22 cellular contexts compared by ENCODE assay signal in the genomic region with DNA sequence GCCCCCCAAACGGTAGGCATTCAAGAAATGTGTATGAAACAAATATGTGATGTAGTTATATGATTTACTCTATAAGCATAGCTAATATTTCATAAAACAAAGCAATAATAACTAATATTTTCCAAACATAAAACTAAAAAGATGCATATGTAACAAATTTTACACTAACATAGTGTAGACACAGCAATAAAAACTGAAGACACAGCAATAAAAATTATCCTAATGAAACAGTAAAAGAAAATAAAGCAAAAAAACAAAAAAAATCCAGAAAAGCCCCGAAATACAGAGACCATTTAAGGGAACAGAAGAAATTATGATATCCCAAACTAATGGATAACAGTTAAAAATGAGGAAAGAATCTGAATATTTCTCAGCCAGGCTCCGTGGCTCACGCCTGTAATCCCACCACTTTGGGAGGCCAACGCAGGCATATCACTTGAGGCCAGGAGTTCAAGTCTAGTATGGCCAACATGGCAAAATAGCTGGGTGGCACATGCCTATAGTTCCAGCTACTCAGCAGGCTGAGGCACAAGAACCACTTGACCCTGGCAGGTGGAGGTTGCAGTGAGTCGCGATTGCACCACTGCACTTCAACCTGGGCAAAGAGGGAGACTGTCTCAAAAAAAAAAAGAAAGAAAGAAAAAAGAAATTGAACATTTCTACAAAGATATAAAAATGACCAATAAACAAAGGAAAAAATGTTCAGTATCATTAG. TPM values are rescaled to one million over a fixed set of nuclear protein-coding genes. Genes with fewer than 3 reads are reported as not detected.
DNase-seq lines count a peak whose midpoint lies in the region; ATAC-seq, FAIRE-seq and TF ChIP-seq lines count a peak whose summit lies in the region.
"Had no signal": no experiment of that assay in that cellular context is flagged by ENCODE, and none has a peak within 500 bp of the region (broad histone marks: within the 10 kb centered on the region; RNA-seq: fewer than 3 reads in every experiment).

No MANE protein-coding gene starts in this region.

- H3K36me3 ChIP-seq in CD4-positive, CD25-positive, alpha-beta regulatory T cell (ENCODE audit: control insufficient read depth, insufficient read depth, low read length) = peaks cover 56% of the 10 kb centered on the region
- H3K36me3 ChIP-seq in bronchial epithelial cell (ENCODE audit: control insufficient read depth, insufficient read depth, low read length) = peaks cover 1% of the 10 kb centered on the region
- peaks cover 9 to 21% of the 10 kb centered on the region in 2 donors for H3K36me3 ChIP-seq in lung (ENCODE audit: control insufficient read depth in 2 of 2, insufficient read depth in 2 of 2, low read length in 2 of 2)

- no peak overlapping the region for H3K4me3 ChIP-seq in CD4-positive, CD25-positive, alpha-beta regulatory T cell (ENCODE audit: low read depth, low read length)
- H3K4me3 ChIP-seq in bronchial epithelial cell (ENCODE audit: low read depth, low read length) (no peak overlapping the region), lung (no peak overlapping the region)
- H3K4me3 ChIP-seq: BLaER1, GM12878, MG63, SJSA1 had no signal

- no peaks in the 10 kb centered on the region for H3K27me3 ChIP-seq in CD4-positive, CD25-positive, alpha-beta regulatory T cell (ENCODE audit: control insufficient read depth, insufficient read depth, low read length)
- no peaks in the 10 kb centered on the region for H3K27me3 ChIP-seq in bronchial epithelial cell (ENCODE audit: control insufficient read depth, insufficient read depth, low read length)
- H3K27me3 ChIP-seq in lung (ENCODE audit: control insufficient read depth, insufficient read depth) = no peaks in the 10 kb centered on the region
- H3K27me3 ChIP-seq: BLaER1, MG63, SJSA1 had no signal

- WGBS in lung, 2 donors = 78 to 89% methylated on average over 7 of the region's 7 CpGs

- no peak for FAIRE-seq in bronchial epithelial cell (lab: Jason Lieb, UNC)
- FAIRE-seq: GM12878 had no signal

- no peak for ATAC-seq in CD4-positive, CD25-positive, alpha-beta regulatory T cell (ENCODE audit: low read depth in 2 of 2)
- ATAC-seq in lung (ENCODE audit: insufficient read depth, low FRiP score) (peak; percentile 19), GM18519 (IDR thresholded peaks at IDR 0.05; ENCODE audit: low FRiP score, unreplicated experiment) (no peak)
- no peak for ATAC-seq in activated T-helper 17 cell treated with anti-CD3 and anti-CD28 coated beads, Interleukin-2, amount 50 U/mL, for 72 hours (replicated peaks)
- ATAC-seq: GM12878 had no signal

- no peak overlapping the region for H3K27ac ChIP-seq in CD4-positive, CD25-positive, alpha-beta regulatory T cell (ENCODE audit: insufficient read depth, low read length, poor library complexity, severe bottlenecking)
- H3K27ac ChIP-seq in lung (ENCODE audit: low read depth in 1 of 2, low read length in 1 of 2) = no peak overlapping the region
- no peak overlapping the region for H3K27ac ChIP-seq in caudate nucleus (ENCODE audit: low read depth, low read length)
- H3K27ac ChIP-seq: BLaER1, KMS-11, SJSA1 had no signal

- H3K27me3 Mint-ChIP-seq in CD4-positive, CD25-positive, alpha-beta regulatory T cell = no peaks in the 10 kb centered on the region
- no peaks in the 10 kb centered on the region for H3K27me3 Mint-ChIP-seq in activated T-helper 17 cell treated with anti-CD3 and anti-CD28 coated beads, Interleukin-2, amount 50 U/mL, for 72 hours
- H3K27me3 Mint-ChIP-seq: CD8-positive, alpha-beta memory T cell had no signal

- TF ChIP-seq CTCF in bronchial epithelial cell (IDR thresholded peaks at IDR 0.05; ENCODE audit: insufficient read depth, low read length, severe bottlenecking) = no peak
- TF ChIP-seq CTCF in lung (IDR thresholded peaks at IDR 0.05; ENCODE audit: control extremely low read depth, extremely low read depth) = no peak

- DNase-seq in NCI-H2029 (lab: John Stamatoyannopoulos, UW) = peak; percentile 5
- DNase-seq in NCI-H2029 treated with DMSO at 0.1 percent for 48 hours (lab: John Stamatoyannopoulos, UW) = no peak
- no peak for DNase-seq in CD4-positive, CD25-positive, alpha-beta regulatory T cell
- peak; percentile 22 for DNase-seq in bronchial epithelial cell (ENCODE audit: low read depth)
- DNase-seq in lung (ENCODE audit: low spot score) = peak; percentile 54
- DNase-seq in caudate nucleus (lab: John Stamatoyannopoulos, UW) = no peak
- DNase-seq: 8988T; CD8-positive, alpha-beta memory T cell; GDM1; H7; MG63; NCI-H1092; NCI-H146; NCI-H2107; NCI-H69; OCI-M1 had no signal

- H3K4me1 Mint-ChIP-seq in CD4-positive, CD25-positive, alpha-beta regulatory T cell = peaks cover 15 to 31% (median 18%) of the 10 kb centered on the region in 4 donors
- peaks cover 8% of the 10 kb centered on the region for H3K4me1 Mint-ChIP-seq in activated T-helper 17 cell treated with anti-CD3 and anti-CD28 coated beads, Interleukin-2, amount 50 U/mL, for 72 hours

- no peak overlapping the region for H3K4me3 Mint-ChIP-seq in CD4-positive, CD25-positive, alpha-beta regulatory T cell
- no peak overlapping the region for H3K4me3 Mint-ChIP-seq in activated T-helper 17 cell treated with anti-CD3 and anti-CD28 coated beads, Interleukin-2, amount 50 U/mL, for 72 hours
- H3K4me3 Mint-ChIP-seq: CD8-positive, alpha-beta memory T cell had no signal

- no peaks in the 10 kb centered on the region for H3K4me1 ChIP-seq in CD4-positive, CD25-positive, alpha-beta regulatory T cell (ENCODE audit: control insufficient read depth, insufficient read depth, low read length, poor library complexity, severe bottlenecking)
- H3K4me1 ChIP-seq in lung (ENCODE audit: control insufficient read depth in 2 of 2, insufficient read depth in 2 of 2, low read length in 2 of 2) = peaks cover 0 to 5% of the 10 kb centered on the region in 2 donors
- H3K4me1 ChIP-seq: BLaER1, SJSA1 had no signal

- H3K36me3 Mint-ChIP-seq in CD4-positive, CD25-positive, alpha-beta regulatory T cell = peaks cover 49% of the 10 kb centered on the region
- H3K36me3 Mint-ChIP-seq in activated T-helper 17 cell treated with anti-CD3 and anti-CD28 coated beads, Interleukin-2, amount 50 U/mL, for 72 hours (ENCODE audit: low read depth) = peaks cover 96% of the 10 kb centered on the region

- no peaks in the 10 kb centered on the region for H3K9me3 ChIP-seq in CD4-positive, CD25-positive, alpha-beta regulatory T cell (ENCODE audit: control insufficient read depth in 2 of 2, low read length in 2 of 2)
- H3K9me3 ChIP-seq in lung (ENCODE audit: control insufficient read depth in 2 of 2, insufficient read depth in 1 of 2, low read length in 1 of 2) = no peaks in the 10 kb centered on the region
- H3K9me3 ChIP-seq: BLaER1, MG63, SJSA1 had no signal

- H3K27ac Mint-ChIP-seq in CD4-positive, CD25-positive, alpha-beta regulatory T cell = peak overlapping the region in 2 of 3 donors; percentile 64 to 65
- no peak overlapping the region for H3K27ac Mint-ChIP-seq in activated T-helper 17 cell treated with anti-CD3 and anti-CD28 coated beads, Interleukin-2, amount 50 U/mL, for 72 hours

- peaks cover 0 to 1% (median 0%) of the 10 kb centered on the region in 7 donors for H3K9me3 Mint-ChIP-seq in CD4-positive, CD25-positive, alpha-beta regulatory T cell
- no peaks in the 10 kb centered on the region for H3K9me3 Mint-ChIP-seq in activated T-helper 17 cell treated with anti-CD3 and anti-CD28 coated beads, Interleukin-2, amount 50 U/mL, for 72 hours
- H3K9me3 Mint-ChIP-seq: CD8-positive, alpha-beta memory T cell had no signal

RNA-seq across cellular contexts. Expression of a gene that starts 38.2 kb away (rescaled TPM):
- 15.6 TPM for total RNA-seq in CD4-positive, CD25-positive, alpha-beta regulatory T cell
- 10 to 100 TPM; 45.9 to 52.0 (median 48.6) TPM for polyA plus RNA-seq in CD4-positive, CD25-positive, alpha-beta regulatory T cell
- total RNA-seq in bronchial epithelial cell = 57.1 and 61.3 TPM in 2 replicates
- total RNA-seq in lung = 10 to 100 TPM; 17.9 to 28.5 TPM
- 10 to 100 TPM; 40.5 to 62.0 TPM for polyA plus RNA-seq in lung
- total RNA-seq in activated T-helper 17 cell treated with anti-CD3 and anti-CD28 coated beads, Interleukin-2, amount 50 U/mL, for 72 hours = 100 to 1,000 TPM in 1 of 2 donors, 10 to 100 TPM in 1; 46.8 to 107 TPM

Comparison
In these comparisons a context has a peak if more than half of its experiments do, and no peak if none do; other contexts are left out.
1. DNase-seq: peak in NCI-H2029 (single experiment), bronchial epithelial cell (single experiment) and lung (single experiment); none in NCI-H2029 treated with DMSO at 0.1 percent for 48 hours (single experiment), CD4-positive, CD25-positive, alpha-beta regulatory T cell (0 of 3) and caudate nucleus (0 of 61).